ENCODE assay signal across 8 cellular contexts in genomic region chr15:72685925-72686794, GRCh38. TPM values are rescaled to one million over a fixed set of nuclear protein-coding genes. Genes with fewer than 3 reads are reported as not detected.
A peak's percentile ranks its signal among the peaks of the same experiment; 100 is the strongest.
DNase-seq lines count a peak whose midpoint lies in the region; ATAC-seq, FAIRE-seq and TF ChIP-seq lines count a peak whose summit lies in the region.

A gene with protein sequence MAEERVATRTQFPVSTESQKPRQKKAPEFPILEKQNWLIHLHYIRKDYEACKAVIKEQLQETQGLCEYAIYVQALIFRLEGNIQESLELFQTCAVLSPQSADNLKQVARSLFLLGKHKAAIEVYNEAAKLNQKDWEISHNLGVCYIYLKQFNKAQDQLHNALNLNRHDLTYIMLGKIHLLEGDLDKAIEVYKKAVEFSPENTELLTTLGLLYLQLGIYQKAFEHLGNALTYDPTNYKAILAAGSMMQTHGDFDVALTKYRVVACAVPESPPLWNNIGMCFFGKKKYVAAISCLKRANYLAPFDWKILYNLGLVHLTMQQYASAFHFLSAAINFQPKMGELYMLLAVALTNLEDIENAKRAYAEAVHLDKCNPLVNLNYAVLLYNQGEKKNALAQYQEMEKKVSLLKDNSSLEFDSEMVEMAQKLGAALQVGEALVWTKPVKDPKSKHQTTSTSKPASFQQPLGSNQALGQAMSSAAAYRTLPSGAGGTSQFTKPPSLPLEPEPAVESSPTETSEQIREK (plus strand): TSS chr15:72686207. CDS start chr15:72686228, 21 bp downstream.
A gene with protein sequence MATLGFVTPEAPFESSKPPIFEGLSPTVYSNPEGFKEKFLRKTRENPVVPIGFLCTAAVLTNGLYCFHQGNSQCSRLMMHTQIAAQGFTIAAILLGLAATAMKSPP (minus strand): TSS chr15:72686182. CDS start chr15:72676374, 9,808 bp downstream.

- TF ChIP-seq RAD21 in K562 (CRISPR knock-in tag; conservative IDR thresholded peaks at IDR 0.05 in 1 of 2, IDR thresholded peaks at IDR 0.05 in 1 of 2), result no peak

- peak; percentile 92 for DNase-seq in SK-N-DZ (ENCODE audit: low spot score)
- DNase-seq in K562 (ENCODE audit: extremely low read depth in 1 of 4, low spot score in 3 of 4), result peak; percentile 77 to 94 (median 79)
- DNase-seq in small intestine, result peak; percentile 93
- DNase-seq in NCI-H82 treated with DMSO at 0.1 percent for 48 hours (lab: John Stamatoyannopoulos, UW; ENCODE audit: unreplicated experiment), result no peak
- no peak for DNase-seq in occipital lobe (lab: John Stamatoyannopoulos, UW)

- FAIRE-seq in K562 (lab: Jason Lieb, UNC) (peak; percentile 97), small intestine (lab: Jason Lieb, UNC) (no peak)

- H3K4me3 ChIP-seq in K562, result peak within 1 kb of the TSS; percentile 68
- peak within 1 kb of the TSS; percentile 98 for H3K4me3 ChIP-seq in iPS-15b (ENCODE audit: low read depth, low read length)
- H3K4me3 ChIP-seq in small intestine (ENCODE audit: low read depth in 1 of 2, low read length in 2 of 2), result peak within 1 kb of the TSS; percentile 75 to 77

- POLR2A ChIA-PET in K562 (lab: Yijun Ruan, JAX), result interaction anchor here (0.6 to 1.9 kb wide), 5 partner anchors 9 to 908 kb away, joined by 3 to 8 read pairs (median 3); no protein-coding TSS in a partner anchor

- intact Hi-C loops in K562 (cut with micrococcal nuclease), result no loop called here

- WGBS in K562 (ENCODE audit: insufficient coverage, low coverage, missing lambda C conversion rate), result under 1% methylated on average over 49 of the region's 49 CpGs
- WGBS in small intestine, 3 donors, result 0 to 1% (median 0%) methylated on average over 48 to 49 of the region's 49 CpGs

- peak within 1 kb of the TSS; percentile 93 for H2AFZ ChIP-seq in K562 (ENCODE audit: low read depth, low read length)

- peak within 1 kb of the TSS; percentile 89 to 97 for H3K9ac ChIP-seq in K562 (ENCODE audit: insufficient read depth in 1 of 2, low read depth in 2 of 2, low read length in 2 of 2)
- H3K9ac ChIP-seq in iPS-15b (ENCODE audit: low read depth, low read length), result peak within 1 kb of the TSS; percentile 83

- H3K36me3 ChIP-seq in K562 (ENCODE audit: control insufficient read depth, insufficient read depth, low read length) (peaks cover 2% of the 10 kb centered on the region; the same call in 1 of the 3 replicates), iPS-15b (ENCODE audit: control insufficient read depth, insufficient read depth, low read length) (no peaks in the 10 kb centered on the region), small intestine (ENCODE audit: control insufficient read depth in 2 of 2, insufficient read depth in 2 of 2, low read length in 2 of 2) (no peaks in the 10 kb centered on the region)

- BruUV-seq in K562 (replicated peaks; lab: Mats Ljungman, UMichigan), result TSS peak; percentile 82

- peaks cover 33% of the 10 kb centered on the region for H3K79me2 ChIP-seq in K562 (ENCODE audit: control insufficient read depth, insufficient read depth, low read length)

- H3K9me3 ChIP-seq in K562 (replicated peaks; ENCODE audit: control insufficient read depth, insufficient read depth, low read depth, low read length) (no peaks in the 10 kb centered on the region), iPS-15b (ENCODE audit: control insufficient read depth, insufficient read depth, low read length) (no peaks in the 10 kb centered on the region), small intestine (ENCODE audit: control insufficient read depth, low read depth) (no peaks in the 10 kb centered on the region)

- H4K20me1 ChIP-seq in K562 (replicated peaks; ENCODE audit: control insufficient read depth, insufficient read depth, low read length), result no peaks in the 10 kb centered on the region

- peak within 1 kb of the TSS; percentile 98 for H3K4me2 ChIP-seq in K562 (ENCODE audit: insufficient read depth, low read length)

- CTCF ChIA-PET in K562 (lab: Yijun Ruan, JAX; ENCODE audit: low intra/inter-chr PET ratio), result no interaction called here

- in situ Hi-C loops in K562 (cut with MboI), result no loop called here

- TF ChIP-seq POLR2A in K562 (conservative IDR thresholded peaks at IDR 0.05), result peak; percentile 94

- 0 out of 2 replicates have a peak, but pooled peaks have one; percentile 10 for TF ChIP-seq EP300 in K562 (IDR thresholded peaks at IDR 0.05; ENCODE audit: low read length)

- peaks cover 0 to 5% of the 10 kb centered on the region in 2 experiments; a peak in 2 of 5 replicates for H3K4me1 ChIP-seq in K562 (replicated peaks in 1 of 2; ENCODE audit: control insufficient read depth in 2 of 2, insufficient read depth in 2 of 2, low read length in 2 of 2)
- H3K4me1 ChIP-seq in iPS-15b (ENCODE audit: control insufficient read depth, insufficient read depth, low read length), result peaks cover 3% of the 10 kb centered on the region
- H3K4me1 ChIP-seq in small intestine (ENCODE audit: control insufficient read depth in 2 of 2, insufficient read depth in 1 of 2, low read depth in 1 of 2, low read length in 1 of 2), result no peaks in the 10 kb centered on the region

- H3K27me3 ChIP-seq in K562 (ENCODE audit: control insufficient read depth in 2 of 2, insufficient read depth in 2 of 2, low read length in 2 of 2) (no peaks in the 10 kb centered on the region), iPS-15b (ENCODE audit: control insufficient read depth, insufficient read depth, low read length) (no peaks in the 10 kb centered on the region), small intestine (ENCODE audit: control insufficient read depth in 2 of 2, insufficient read depth in 2 of 2, low read length in 2 of 2) (peaks cover 0 to under 1% of the 10 kb centered on the region in 2 donors)

- H3K9me1 ChIP-seq in K562 (ENCODE audit: control insufficient read depth, insufficient read depth, low read length), result no peaks in the 10 kb centered on the region

- peak; percentile 97 for ATAC-seq in GM18511 (IDR thresholded peaks at IDR 0.05; ENCODE audit: unreplicated experiment)
- peak; percentile 95 for ATAC-seq in HG02973 (IDR thresholded peaks at IDR 0.05; ENCODE audit: unreplicated experiment)
- ATAC-seq in K562, result peak; percentile 97

- H3K27ac ChIP-seq in K562 (ENCODE audit: extremely low read depth, low read depth, low read length) (peak within 1 kb of the TSS; percentile 98), small intestine (ENCODE audit: low read depth in 1 of 2, low read length in 1 of 2) (peak within 1 kb of the TSS; percentile 85 to 98)

- no peak for TF ChIP-seq CTCF in K562 (IDR thresholded peaks at IDR 0.05 in 2 of 3, conservative IDR thresholded peaks at IDR 0.05 in 1 of 3; ENCODE audit: insufficient read depth in 2 of 3, low read depth in 1 of 3, low read length in 3 of 3)

TF ChIP-seq in K562, 482 proteins besides CTCF, POLR2A, EP300 and RAD21 (continues in another document):
- TF ChIP-seq RFX5 (IDR thresholded peaks at IDR 0.05; ENCODE audit: low read depth, low read length), result no peak
- TF ChIP-seq CREBBP (IDR thresholded peaks at IDR 0.05; ENCODE audit: low read depth, low read length), result no peak

RNA-seq across cellular contexts. Expression of the first gene that starts in this region (rescaled TPM):
- polyA plus RNA-seq in SK-N-DZ (2014; cell fraction: cytosol; rRNA removed), result 24.3 and 26.2 TPM in 2 replicates
- polyA plus RNA-seq in SK-N-DZ (2014; cell fraction: nucleus; rRNA removed), result 47.1 and 51.8 TPM in 2 replicates
- 109 and 163 TPM in 2 replicates for total RNA-seq in K562 (2011; cell fraction: chromatin; rRNA removed; ENCODE audit: low replicate concordance)
- 45.7 and 60.0 TPM in 2 replicates for total RNA-seq in K562 (2011; cell fraction: nucleolus; rRNA removed)
- 129 and 205 TPM in 2 replicates for total RNA-seq in K562 (2011; cell fraction: nucleoplasm; rRNA removed)
- total RNA-seq in K562 (2014; rRNA removed), result 33.7 and 36.4 TPM in 2 replicates
- total RNA-seq in K562 (2014; rRNA removed; fragmentation: Illumina TruSeq; extraction: Trizol), result 33.2 and 38.2 TPM in 2 replicates
- 22.8 and 25.1 TPM in 2 replicates for total RNA-seq in K562 (2015; rRNA removed; fragmentation: Illumina TruSeq; extraction: Trizol)
- total RNA-seq in K562 (2021), result 26.2 and 29.0 TPM in 2 replicates
- 58.5 and 72.0 TPM in 2 replicates for polyA plus RNA-seq in K562 (2011; rRNA removed)
- 27.8 and 28.2 TPM in 2 replicates for polyA plus RNA-seq in K562 (2011; cell fraction: cytosol; rRNA removed)
- 84.9 and 122 TPM in 2 replicates for polyA plus RNA-seq in K562 (2011; cell fraction: nucleus; rRNA removed)
- polyA plus RNA-seq in K562 (2012), result 23.3 and 35.1 TPM in 2 replicates
- polyA plus RNA-seq in K562 (2014; fragmentation: Illumina TruSeq; extraction: Trizol), result 38.8 and 50.0 TPM in 2 replicates
- polyA plus RNA-seq in K562 (2014; fragmentation: Nextera tagmentation; extraction: Ambion mirVana), result 10 to 100 TPM; 61.3 to 80.7 TPM
- polyA plus RNA-seq in K562 (2014; rRNA removed), result 34.3 and 38.9 TPM in 2 replicates
- 52.7 and 58.9 TPM in 2 replicates for polyA minus RNA-seq in K562 (2011; rRNA and poly(A)+ RNA removed)
- 17.6 and 28.0 TPM in 2 replicates for polyA minus RNA-seq in K562 (2011; cell fraction: cytosol; rRNA and poly(A)+ RNA removed)
- 34.3 and 54.1 TPM in 2 replicates for polyA minus RNA-seq in K562 (2011; cell fraction: nucleus; rRNA and poly(A)+ RNA removed)
- polyA plus RNA-seq in small intestine, result 1 to 10 TPM; 2.9 to 8.6 (median 3.5) TPM
- 20.3 TPM for total RNA-seq in occipital lobe

RNA-seq across cellular contexts. Expression of the second gene that starts in this region (rescaled TPM):
- polyA plus RNA-seq in SK-N-DZ (2014; cell fraction: cytosol; rRNA removed), result not detected in 2 replicates
- polyA plus RNA-seq in SK-N-DZ (2014; cell fraction: nucleus; rRNA removed), result not detected in 2 replicates
- 0.28 TPM in 1 of 2 replicates, not detected in the other for total RNA-seq in K562 (2011; cell fraction: chromatin; rRNA removed; ENCODE audit: low replicate concordance)
- total RNA-seq in K562 (2011; cell fraction: nucleolus; rRNA removed), result 0.50 and 0.53 TPM in 2 replicates
- total RNA-seq in K562 (2011; cell fraction: nucleoplasm; rRNA removed), result 0.59 and 1.3 TPM in 2 replicates
- 0.14 and 0.41 TPM in 2 replicates for total RNA-seq in K562 (2014; rRNA removed)
- total RNA-seq in K562 (2014; rRNA removed; fragmentation: Illumina TruSeq; extraction: Trizol), result not detected in 2 replicates
- 0.18 TPM in 1 of 2 replicates, not detected in the other for total RNA-seq in K562 (2015; rRNA removed; fragmentation: Illumina TruSeq; extraction: Trizol)
- total RNA-seq in K562 (2021), result 0.22 TPM in 1 of 2 replicates, not detected in the other
- not detected in 2 replicates for polyA plus RNA-seq in K562 (2011; rRNA removed)
- polyA plus RNA-seq in K562 (2011; cell fraction: cytosol; rRNA removed), result not detected in 2 replicates
- polyA plus RNA-seq in K562 (2011; cell fraction: nucleus; rRNA removed), result 0.11 and 0.17 TPM in 2 replicates
- polyA plus RNA-seq in K562 (2012), result not detected in 2 replicates
- polyA plus RNA-seq in K562 (2014; fragmentation: Illumina TruSeq; extraction: Trizol), result not detected in 2 replicates
- polyA plus RNA-seq in K562 (2014; fragmentation: Nextera tagmentation; extraction: Ambion mirVana), result under 1 TPM in 1 of 2 experiments, not detected in 1; 0.04 TPM
- not detected in 2 replicates for polyA plus RNA-seq in K562 (2014; rRNA removed)
- 0.35 TPM in 1 of 2 replicates, not detected in the other for polyA minus RNA-seq in K562 (2011; rRNA and poly(A)+ RNA removed)
- polyA minus RNA-seq in K562 (2011; cell fraction: cytosol; rRNA and poly(A)+ RNA removed), result not detected in 2 replicates
- polyA minus RNA-seq in K562 (2011; cell fraction: nucleus; rRNA and poly(A)+ RNA removed), result 0.40 and 0.78 TPM in 2 replicates
- polyA plus RNA-seq in small intestine, result not detected
- 0.47 TPM for total RNA-seq in occipital lobe

Comparison
In these comparisons a context has a peak if more than half of its experiments do, and no peak if none do; other contexts are left out.
1. DNase-seq: peak in SK-N-DZ (single experiment), K562 (4 of 4) and small intestine (single experiment); none in NCI-H82 treated with DMSO at 0.1 percent for 48 hours (single experiment) and occipital lobe (single experiment).
2. Peak in every context shown above with its lines, with median percentiles within 50 percentile points of each other: ATAC-seq and H3K4me3 ChIP-seq.